ENCODE assay signal across 8 cellular contexts in the genomic region with DNA sequence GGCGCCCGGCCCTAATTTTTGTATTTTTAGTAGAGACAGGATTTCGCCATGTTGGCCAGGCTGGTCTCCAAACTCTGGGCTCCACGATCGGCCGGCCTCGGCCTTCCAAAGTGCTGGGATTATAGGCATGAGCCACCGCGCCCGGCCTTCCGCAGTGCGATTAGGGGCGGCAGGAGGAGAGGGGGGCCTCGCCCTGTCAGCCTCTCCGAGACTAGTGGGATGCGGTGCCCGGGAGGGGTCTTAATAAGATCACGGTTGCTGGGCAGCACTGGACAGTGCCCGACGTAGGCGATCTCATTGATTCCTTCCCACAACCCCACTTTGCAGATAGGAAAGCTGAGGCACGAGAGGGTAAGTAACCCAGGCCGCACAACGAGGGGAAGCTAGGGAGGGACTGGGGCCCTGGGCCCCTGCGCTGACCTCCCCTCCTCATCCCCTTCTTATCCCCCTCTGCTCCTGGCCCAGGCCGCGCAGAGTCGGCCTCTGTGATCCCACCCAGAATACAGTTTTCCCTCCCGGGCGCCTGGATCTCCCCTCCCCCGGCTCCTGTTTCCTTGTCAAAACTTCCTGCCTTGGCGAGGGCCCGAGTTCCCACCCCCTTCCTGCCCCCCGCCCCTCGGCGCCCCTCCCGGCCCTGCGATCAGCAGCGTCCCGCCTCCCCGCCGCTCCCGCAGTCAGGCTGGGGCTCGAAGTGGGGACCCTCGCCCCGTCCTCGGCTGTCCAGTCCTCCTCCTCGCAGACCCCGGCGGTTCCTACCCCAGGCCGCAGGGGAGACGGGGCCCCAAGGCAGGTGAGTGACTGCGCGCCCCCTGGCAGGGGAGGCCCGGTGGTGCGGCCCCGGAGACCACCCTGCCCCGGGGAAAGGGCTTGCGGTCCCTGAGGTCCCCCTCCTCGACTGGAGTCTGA. TPM values are rescaled to one million over a fixed set of nuclear protein-coding genes. Genes with fewer than 3 reads are reported as not detected.
DNase-seq lines count a peak whose midpoint lies in the region; ATAC-seq, FAIRE-seq and TF ChIP-seq lines count a peak whose summit lies in the region.

A gene with protein sequence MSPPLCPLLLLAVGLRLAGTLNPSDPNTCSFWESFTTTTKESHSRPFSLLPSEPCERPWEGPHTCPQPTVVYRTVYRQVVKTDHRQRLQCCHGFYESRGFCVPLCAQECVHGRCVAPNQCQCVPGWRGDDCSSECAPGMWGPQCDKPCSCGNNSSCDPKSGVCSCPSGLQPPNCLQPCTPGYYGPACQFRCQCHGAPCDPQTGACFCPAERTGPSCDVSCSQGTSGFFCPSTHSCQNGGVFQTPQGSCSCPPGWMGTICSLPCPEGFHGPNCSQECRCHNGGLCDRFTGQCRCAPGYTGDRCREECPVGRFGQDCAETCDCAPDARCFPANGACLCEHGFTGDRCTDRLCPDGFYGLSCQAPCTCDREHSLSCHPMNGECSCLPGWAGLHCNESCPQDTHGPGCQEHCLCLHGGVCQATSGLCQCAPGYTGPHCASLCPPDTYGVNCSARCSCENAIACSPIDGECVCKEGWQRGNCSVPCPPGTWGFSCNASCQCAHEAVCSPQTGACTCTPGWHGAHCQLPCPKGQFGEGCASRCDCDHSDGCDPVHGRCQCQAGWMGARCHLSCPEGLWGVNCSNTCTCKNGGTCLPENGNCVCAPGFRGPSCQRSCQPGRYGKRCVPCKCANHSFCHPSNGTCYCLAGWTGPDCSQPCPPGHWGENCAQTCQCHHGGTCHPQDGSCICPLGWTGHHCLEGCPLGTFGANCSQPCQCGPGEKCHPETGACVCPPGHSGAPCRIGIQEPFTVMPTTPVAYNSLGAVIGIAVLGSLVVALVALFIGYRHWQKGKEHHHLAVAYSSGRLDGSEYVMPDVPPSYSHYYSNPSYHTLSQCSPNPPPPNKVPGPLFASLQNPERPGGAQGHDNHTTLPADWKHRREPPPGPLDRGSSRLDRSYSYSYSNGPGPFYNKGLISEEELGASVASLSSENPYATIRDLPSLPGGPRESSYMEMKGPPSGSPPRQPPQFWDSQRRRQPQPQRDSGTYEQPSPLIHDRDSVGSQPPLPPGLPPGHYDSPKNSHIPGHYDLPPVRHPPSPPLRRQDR (plus strand): TSS at position 671 of the 906 bp plus-strand sequence. CDS start 10,209 bp downstream, outside the sequence.

- ATAC-seq in K562: no peak

- H3K9me3 ChIP-seq in K562 (replicated peaks; ENCODE audit: control insufficient read depth, insufficient read depth, low read depth, low read length) (no peaks in the 10 kb centered on the region), iPS-18c (ENCODE audit: control insufficient read depth, insufficient read depth, low read length) (no peaks in the 10 kb centered on the region), small intestine (ENCODE audit: control insufficient read depth, low read depth) (no peaks in the 10 kb centered on the region), Karpas-422 (ENCODE audit: low read length) (no peaks in the 10 kb centered on the region)

- H3K9me2 ChIP-seq in Karpas-422 (replicated peaks; ENCODE audit: insufficient read depth, low read length): no peaks in the 10 kb centered on the region

- peaks cover 44% of the 10 kb centered on the region for H3K4me1 Mint-ChIP-seq in HFFc6 (ENCODE audit: low read depth)

- CTCF ChIA-PET in K562 (lab: Yijun Ruan, JAX; ENCODE audit: low intra/inter-chr PET ratio): interaction anchor here (0.6 to 2.9 kb wide), 7 partner anchors 18 to 268 kb away, joined by 4 to 19 read pairs (median 6); a partner anchor contains a TSS

- DNase-seq in HFFc6 (no peak), K562 (ENCODE audit: extremely low read depth in 1 of 4, low spot score in 3 of 4) (no peak), small intestine (no peak), Karpas-422 (no peak), HK-2 (ENCODE audit: unreplicated experiment) (no peak), GM20000 (ENCODE audit: low spot score) (no peak), middle frontal gyrus (ENCODE audit: extremely low spot score, low spot score) (no peak)

- H3K4me2 ChIP-seq in K562 (ENCODE audit: insufficient read depth, low read length): peak within 1 kb of the TSS; percentile 62; the same call in 1 of the 2 replicates
- H3K4me2 ChIP-seq in Karpas-422 (ENCODE audit: low read depth, low read length, poor library complexity, severe bottlenecking): no peak within 1 kb of the TSS

- no peaks in the 10 kb centered on the region for H3K27me3 ChIP-seq in K562 (ENCODE audit: control insufficient read depth in 2 of 2, insufficient read depth in 2 of 2, low read length in 2 of 2)
- peaks cover 2 to 3% of the 10 kb centered on the region in 2 donors for H3K27me3 ChIP-seq in small intestine (ENCODE audit: control insufficient read depth in 2 of 2, insufficient read depth in 2 of 2, low read length in 2 of 2)
- no peaks in the 10 kb centered on the region for H3K27me3 ChIP-seq in Karpas-422 (ENCODE audit: low read length)

- FAIRE-seq in K562 (lab: Jason Lieb, UNC) (no peak), small intestine (lab: Jason Lieb, UNC) (no peak)

- no peak for TF ChIP-seq RAD21 in K562 (CRISPR knock-in tag; conservative IDR thresholded peaks at IDR 0.05 in 1 of 2, IDR thresholded peaks at IDR 0.05 in 1 of 2)

- POLR2A ChIA-PET in K562 (lab: Yijun Ruan, JAX): no interaction called here

- H3K36me3 ChIP-seq in K562 (ENCODE audit: control insufficient read depth, insufficient read depth, low read length) (no peaks in the 10 kb centered on the region), small intestine (ENCODE audit: control insufficient read depth in 2 of 2, insufficient read depth in 2 of 2, low read length in 2 of 2) (no peaks in the 10 kb centered on the region), Karpas-422 (ENCODE audit: insufficient read depth, low read length) (no peaks in the 10 kb centered on the region)

- BruUV-seq in K562 (replicated peaks; lab: Mats Ljungman, UMichigan): no TSS peak

- no peak for TF ChIP-seq EP300 in K562 (IDR thresholded peaks at IDR 0.05; ENCODE audit: low read length)

- H3K36me3 Mint-ChIP-seq in HFFc6 (ENCODE audit: low read depth): peaks cover under 1% of the 10 kb centered on the region; the same call in 1 of the 2 replicates

- 90% methylated on average over 26 of the region's 60 CpGs for WGBS in K562 (ENCODE audit: insufficient coverage, low coverage, missing lambda C conversion rate)
- WGBS in small intestine, 3 donors: 11 to 27% (median 14%) methylated on average over 52 to 60 of the region's 60 CpGs

- H2AFZ ChIP-seq in K562 (ENCODE audit: low read depth, low read length) (peak within 1 kb of the TSS; percentile 95), Karpas-422 (ENCODE audit: low read length) (no peak within 1 kb of the TSS)

- in situ Hi-C loops in K562 (cut with MboI): loop anchor here (5.0 kb wide), 1 partner anchor 34 kb away; no protein-coding TSS in a partner anchor

- H3K4me3 ChIP-seq in K562: no peak within 1 kb of the TSS
- peak within 1 kb of the TSS; percentile 44 for H3K4me3 ChIP-seq in iPS-18c (ENCODE audit: insufficient read depth, low read depth, low read length)
- peak within 1 kb of the TSS; percentile 8 to 20 for H3K4me3 ChIP-seq in small intestine (ENCODE audit: low read depth in 1 of 2, low read length in 2 of 2)
- H3K4me3 ChIP-seq in Karpas-422 (ENCODE audit: low read length): no peak within 1 kb of the TSS

- H3K9me1 ChIP-seq in K562 (ENCODE audit: control insufficient read depth, insufficient read depth, low read length): no peaks in the 10 kb centered on the region

- intact Hi-C loops in K562 (cut with micrococcal nuclease): no loop called here

- TF ChIP-seq POLR2A in K562 (conservative IDR thresholded peaks at IDR 0.05): no peak

- H3K4me1 ChIP-seq in K562 (replicated peaks in 1 of 2; ENCODE audit: control insufficient read depth in 2 of 2, insufficient read depth in 2 of 2, low read length in 2 of 2) (peaks cover 30 to 54% of the 10 kb centered on the region in 2 experiments), small intestine (ENCODE audit: control insufficient read depth in 2 of 2, insufficient read depth in 1 of 2, low read depth in 1 of 2, low read length in 1 of 2) (no peaks in the 10 kb centered on the region), Karpas-422 (ENCODE audit: low read length) (peaks cover 4% of the 10 kb centered on the region)

- H4K20me1 ChIP-seq in K562 (replicated peaks; ENCODE audit: control insufficient read depth, insufficient read depth, low read length) (no peaks in the 10 kb centered on the region), Karpas-422 (ENCODE audit: insufficient read depth, low read depth, low read length) (no peaks in the 10 kb centered on the region)

- H3K27me3 Mint-ChIP-seq in HFFc6 (ENCODE audit: insufficient read depth): no peaks in the 10 kb centered on the region; the same call in 1 of the 2 replicates

- H3K79me2 ChIP-seq in K562 (ENCODE audit: control insufficient read depth, insufficient read depth, low read length): no peaks in the 10 kb centered on the region
- no peaks in the 10 kb centered on the region for H3K79me2 ChIP-seq in Karpas-422 (ENCODE audit: low read length)

- peak within 1 kb of the TSS; percentile 82; the same call in 1 of the 2 replicates for H3K4me3 Mint-ChIP-seq in HFFc6

- TF ChIP-seq CTCF in HFFc6 (IDR thresholded peaks at IDR 0.05): peak; percentile 26; the same call in 1 of the 2 replicates
- no peak for TF ChIP-seq CTCF in K562 (IDR thresholded peaks at IDR 0.05 in 2 of 3, conservative IDR thresholded peaks at IDR 0.05 in 1 of 3; ENCODE audit: insufficient read depth in 2 of 3, low read depth in 1 of 3, low read length in 3 of 3)
- no peak for TF ChIP-seq CTCF in GM20000 (IDR thresholded peaks at IDR 0.05; ENCODE audit: extremely low read depth, missing control alignments)

- peak within 1 kb of the TSS; percentile 63 for H3K27ac ChIP-seq in K562 (ENCODE audit: extremely low read depth, low read depth, low read length)
- H3K27ac ChIP-seq in small intestine (ENCODE audit: low read depth in 1 of 2, low read length in 1 of 2): peak within 1 kb of the TSS; percentile 53 to 86
- no peak within 1 kb of the TSS for H3K27ac ChIP-seq in Karpas-422 (ENCODE audit: low read length)

- H3K27ac Mint-ChIP-seq in HFFc6: peak within 1 kb of the TSS; percentile 95

- H3K9ac ChIP-seq in K562 (ENCODE audit: insufficient read depth in 1 of 2, low read depth in 2 of 2, low read length in 2 of 2): peak within 1 kb of the TSS; percentile 43 to 88
- H3K9ac ChIP-seq in Karpas-422 (ENCODE audit: low read length): no peak within 1 kb of the TSS

- H3K9me3 Mint-ChIP-seq in HFFc6: no peaks in the 10 kb centered on the region

RNA-seq across cellular contexts. Expression of the gene that starts here (rescaled TPM):
- total RNA-seq in HFFc6 (2021; fragmentation: NEBNext Ultra II Directional; extraction: Animal tissue kit (Norgen Biotek cat#: 25700)): 10 to 100 TPM in 4 of 6 experiments, 1 to 10 TPM in 2; 3.2 to 23.6 (median 20.2) TPM
- total RNA-seq in K562 (2011; cell fraction: chromatin; rRNA removed; ENCODE audit: low replicate concordance): 6.2 and 13.8 TPM in 2 replicates
- 11.7 and 12.5 TPM in 2 replicates for total RNA-seq in K562 (2011; cell fraction: nucleolus; rRNA removed)
- total RNA-seq in K562 (2011; cell fraction: nucleoplasm; rRNA removed): 6.5 and 7.2 TPM in 2 replicates
- total RNA-seq in K562 (2014; rRNA removed): 6.4 and 12.7 TPM in 2 replicates
- total RNA-seq in K562 (2014; rRNA removed; fragmentation: Illumina TruSeq; extraction: Trizol): 2.5 and 2.6 TPM in 2 replicates
- 5.9 and 6.0 TPM in 2 replicates for total RNA-seq in K562 (2015; rRNA removed; fragmentation: Illumina TruSeq; extraction: Trizol)
- total RNA-seq in K562 (2021): 5.2 and 6.1 TPM in 2 replicates
- polyA plus RNA-seq in K562 (2011; rRNA removed): 13.9 and 16.6 TPM in 2 replicates
- 17.4 and 33.0 TPM in 2 replicates for polyA plus RNA-seq in K562 (2011; cell fraction: cytosol; rRNA removed)
- 30.0 and 34.3 TPM in 2 replicates for polyA plus RNA-seq in K562 (2011; cell fraction: nucleus; rRNA removed)
- 5.5 and 7.2 TPM in 2 replicates for polyA plus RNA-seq in K562 (2012)
- 6.8 and 9.8 TPM in 2 replicates for polyA plus RNA-seq in K562 (2014; fragmentation: Illumina TruSeq; extraction: Trizol)
- polyA plus RNA-seq in K562 (2014; fragmentation: Nextera tagmentation; extraction: Ambion mirVana): 1 to 10 TPM in 1 of 2 experiments, under 1 TPM in 1; 0.87 to 1.1 TPM
- polyA plus RNA-seq in K562 (2014; rRNA removed): 7.0 and 9.1 TPM in 2 replicates
- 6.3 and 7.1 TPM in 2 replicates for polyA minus RNA-seq in K562 (2011; rRNA and poly(A)+ RNA removed)
- polyA minus RNA-seq in K562 (2011; cell fraction: cytosol; rRNA and poly(A)+ RNA removed): 7.3 and 8.2 TPM in 2 replicates
- 6.3 and 12.1 TPM in 2 replicates for polyA minus RNA-seq in K562 (2011; cell fraction: nucleus; rRNA and poly(A)+ RNA removed)
- 1 to 10 TPM in 1 of 3 donors, under 1 TPM in 2; 0.22 to 6.5 (median 0.81) TPM for polyA plus RNA-seq in small intestine
- 0.22 TPM in 1 of 2 replicates, not detected in the other for total RNA-seq in Karpas-422 (2014; rRNA removed; shearing (Covaris generic); ENCODE audit: low replicate concordance)

Comparison
In these comparisons a context has a peak if more than half of its experiments do, and no peak if none do; other contexts are left out.
1. H3K4me3 ChIP-seq: peak in iPS-18c (single experiment) and small intestine (2 of 2); none in K562 (single experiment) and Karpas-422 (single experiment).